In genomic region chr3:143971367-143972154, GRCh38 we compare ENCODE assay signal across 8 cellular contexts.
DNase-seq lines count a peak whose midpoint lies in the region; ATAC-seq and TF ChIP-seq lines count a peak whose summit lies in the region.

Gene DIPK2A (plus strand): TSS chr3:143971823. CDS start chr3:143972333, 510 bp downstream.

- no peaks in the 10 kb centered on the region for H3K27me3 Mint-ChIP-seq in activated naive CD4-positive, alpha-beta T cell treated with anti-CD3 and anti-CD28 coated beads, Interleukin-2, amount 50 U/mL, for 24 hours

- no peaks in the 10 kb centered on the region for H3K36me3 Mint-ChIP-seq in activated naive CD4-positive, alpha-beta T cell treated with anti-CD3 and anti-CD28 coated beads, Interleukin-2, amount 50 U/mL, for 24 hours

- peaks cover 33% of the 10 kb centered on the region for H3K4me1 Mint-ChIP-seq in activated naive CD4-positive, alpha-beta T cell treated with anti-CD3 and anti-CD28 coated beads, Interleukin-2, amount 50 U/mL, for 24 hours

- peak; percentile 6 for TF ChIP-seq CTCF in GM10266 (IDR thresholded peaks at IDR 0.05; ENCODE audit: control insufficient read depth, insufficient read depth, low read depth, missing control alignments)

- DNase-seq in GM10266 (ENCODE audit: extremely low spot score) (peak; percentile 91), NCI-H1092 treated with DMSO at 0.1 percent for 48 hours (lab: John Stamatoyannopoulos, UW) (peak; percentile 76), globus pallidus (ENCODE audit: low spot score) (peak; percentile 97), nucleus accumbens (lab: John Stamatoyannopoulos, UW) (peak; percentile 81 to 100 (median 97)), superior temporal gyrus (ENCODE audit: extremely low spot score) (peak; percentile 95)

- peak within 1 kb of the TSS; percentile 95 for H3K27ac Mint-ChIP-seq in activated naive CD4-positive, alpha-beta T cell treated with anti-CD3 and anti-CD28 coated beads, Interleukin-2, amount 50 U/mL, for 24 hours

- no peaks in the 10 kb centered on the region for H3K9me3 Mint-ChIP-seq in activated naive CD4-positive, alpha-beta T cell treated with anti-CD3 and anti-CD28 coated beads, Interleukin-2, amount 50 U/mL, for 24 hours

- ATAC-seq in HG02623 (IDR thresholded peaks at IDR 0.05; ENCODE audit: unreplicated experiment), result peak; percentile 52
- ATAC-seq in SK-N-SH treated with all-trans-retinoic acid at 6 μM for 48 hours, result peak; percentile 87

- H3K4me3 Mint-ChIP-seq in activated naive CD4-positive, alpha-beta T cell treated with anti-CD3 and anti-CD28 coated beads, Interleukin-2, amount 50 U/mL, for 24 hours, result peak within 1 kb of the TSS; percentile 99

TF ChIP-seq in SK-N-SH treated with all-trans-retinoic acid at 6 μM for 48 hours, 23 proteins besides CTCF, POLR2A, EP300 and RAD21:
- peak; percentile 69; the same call in 1 of the 2 replicates for TF ChIP-seq PATZ1 (CRISPR knock-in tag; IDR thresholded peaks at IDR 0.05; ENCODE audit: borderline replicate concordance)
- no peak for TF ChIP-seq ZNF70 (CRISPR knock-in tag; IDR thresholded peaks at IDR 0.05)
- no peak for TF ChIP-seq PPARA (CRISPR knock-in tag; IDR thresholded peaks at IDR 0.05; ENCODE audit: borderline replicate concordance)
- no peak for TF ChIP-seq TOX (CRISPR knock-in tag; IDR thresholded peaks at IDR 0.05; ENCODE audit: borderline replicate concordance)

Comparison
In these comparisons a context has a peak if more than half of its experiments do, and no peak if none do; other contexts are left out.
1. Peak in every context shown above with its lines: DNase-seq and ATAC-seq.